8 cellular contexts compared by ENCODE assay signal in the genomic region with DNA sequence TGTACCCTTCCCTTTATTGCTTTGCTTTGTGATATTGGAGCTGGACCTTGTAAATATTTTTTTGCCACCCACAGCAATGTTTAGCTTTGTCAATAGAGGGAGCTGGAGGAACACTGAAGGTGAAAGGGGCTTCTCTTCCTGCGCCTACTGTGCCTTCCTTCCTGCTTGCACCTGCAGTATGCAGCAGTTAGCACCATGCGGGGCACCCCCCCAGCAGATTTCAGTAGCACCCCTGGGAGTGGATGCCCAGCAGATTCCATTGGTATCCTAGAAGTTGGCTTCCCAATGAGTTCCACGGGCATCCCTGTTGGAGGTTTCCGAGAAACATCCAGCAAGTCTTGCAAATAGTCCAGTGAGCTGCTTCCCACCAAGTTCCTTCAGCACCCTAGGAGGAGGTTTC. TPM values are rescaled to one million over a fixed set of nuclear protein-coding genes. Genes with fewer than 3 reads are reported as not detected.
DNase-seq lines count a peak whose midpoint lies in the region; ATAC-seq and TF ChIP-seq lines count a peak whose summit lies in the region.

No MANE protein-coding gene starts in this region.

- POLR2A ChIA-PET in activated CD4-positive, alpha-beta memory T cell treated with anti-CD3 and anti-CD28 coated beads, Interleukin-2, amount 10 ng/mL, durations not matched to agents 7 days and 5 days (lab: Charles Lee), result interaction anchor here (0.6 to 2.0 kb wide), 16 partner anchors 9 to 86 kb away, joined by 3 to 9 read pairs (median 4); a partner anchor contains a TSS

- no peak overlapping the region for H2BK120ac ChIP-seq in trophoblast cell (ENCODE audit: insufficient read depth, low read length, poor library complexity)

- DNase-seq in NCI-H510A treated with DMSO at 0.1 percent for 48 hours (lab: John Stamatoyannopoulos, UW), result peak; percentile 31
- no peak for DNase-seq in NCI-H510A (lab: John Stamatoyannopoulos, UW)
- peak; percentile 77 for DNase-seq in NCI-H460 (ENCODE audit: extremely low read depth, low read depth)
- DNase-seq in activated CD4-positive, alpha-beta memory T cell treated with anti-CD3 and anti-CD28 coated beads, Interleukin-2, amount 10 ng/mL, durations not matched to agents 7 days and 5 days, result peak; percentile 59
- DNase-seq in fibroblast of lung (ENCODE audit: low read depth in 2 of 2), result peak; percentile 43 to 63
- peak; percentile 34 to 77 for DNase-seq in trophoblast cell

- H3K9me3 ChIP-seq in fibroblast of lung (ENCODE audit: control insufficient read depth, insufficient read depth, low read depth, low read length), result no peaks in the 10 kb centered on the region
- H3K9me3 ChIP-seq in trophoblast cell (ENCODE audit: insufficient read depth, low read depth, low read length), result no peaks in the 10 kb centered on the region

- H3K27ac ChIP-seq in fibroblast of lung (ENCODE audit: insufficient read depth, low read length) (no peak overlapping the region), trophoblast cell (ENCODE audit: low read depth, low read length) (no peak overlapping the region)

- no peak overlapping the region for H3K4ac ChIP-seq in trophoblast cell (ENCODE audit: low read depth, low read length)

- H3K27me3 ChIP-seq in fibroblast of lung (ENCODE audit: control insufficient read depth, insufficient read depth, low read length), result no peaks in the 10 kb centered on the region
- H3K27me3 ChIP-seq in trophoblast cell (ENCODE audit: insufficient read depth, low read length), result no peaks in the 10 kb centered on the region

- H2BK12ac ChIP-seq in trophoblast cell (ENCODE audit: low read length), result no peak overlapping the region

- H3K27me3 Mint-ChIP-seq in activated CD4-positive, alpha-beta memory T cell treated with anti-CD3 and anti-CD28 coated beads, Interleukin-2, amount 10 ng/mL, durations not matched to agents 7 days and 5 days, result no peaks in the 10 kb centered on the region

- H3K36me3 ChIP-seq in fibroblast of lung (ENCODE audit: control insufficient read depth, insufficient read depth, low read length) (no peaks in the 10 kb centered on the region), trophoblast cell (ENCODE audit: control insufficient read depth in 1 of 2, insufficient read depth in 2 of 2, low read length in 2 of 2) (no peaks in the 10 kb centered on the region)

- no peaks in the 10 kb centered on the region for H3K79me1 ChIP-seq in trophoblast cell (ENCODE audit: low read length)

- H4K91ac ChIP-seq in trophoblast cell (ENCODE audit: low read depth, low read length), result no peak overlapping the region

- no peak overlapping the region for H3K18ac ChIP-seq in trophoblast cell (ENCODE audit: low read length)

- H3K4me2 ChIP-seq in fibroblast of lung (ENCODE audit: extremely low read depth, insufficient read depth, low read length) (no peak overlapping the region), trophoblast cell (ENCODE audit: low read length) (no peak overlapping the region)

- H3K9ac ChIP-seq in fibroblast of lung (ENCODE audit: insufficient read depth, low read length) (no peak overlapping the region), trophoblast cell (ENCODE audit: low read length) (no peak overlapping the region)

- no peak overlapping the region for H3K23ac ChIP-seq in trophoblast cell (ENCODE audit: low read length)

- H3K4me3 Mint-ChIP-seq in activated CD4-positive, alpha-beta memory T cell treated with anti-CD3 and anti-CD28 coated beads, Interleukin-2, amount 10 ng/mL, durations not matched to agents 7 days and 5 days, result no peak overlapping the region

- no peak overlapping the region for H2AK5ac ChIP-seq in trophoblast cell (ENCODE audit: low read length)

- H3K4me3 ChIP-seq in fibroblast of lung (replicated peaks in 1 of 4; ENCODE audit: control extremely low read depth in 1 of 4, insufficient read depth in 1 of 4, low read depth in 3 of 4, low read length in 4 of 4), result no peak overlapping the region
- H3K4me3 ChIP-seq in trophoblast cell (ENCODE audit: low read depth, low read length), result no peak overlapping the region

- peaks cover 25% of the 10 kb centered on the region for H3K4me1 Mint-ChIP-seq in activated CD4-positive, alpha-beta memory T cell treated with anti-CD3 and anti-CD28 coated beads, Interleukin-2, amount 10 ng/mL, durations not matched to agents 7 days and 5 days

- no peaks in the 10 kb centered on the region for H3K36me3 Mint-ChIP-seq in activated CD4-positive, alpha-beta memory T cell treated with anti-CD3 and anti-CD28 coated beads, Interleukin-2, amount 10 ng/mL, durations not matched to agents 7 days and 5 days (ENCODE audit: low read depth)

- H3K4me1 ChIP-seq in fibroblast of lung (ENCODE audit: control insufficient read depth, extremely low read depth, insufficient read depth, low read length) (peaks cover 7% of the 10 kb centered on the region), trophoblast cell (ENCODE audit: control insufficient read depth in 1 of 2, insufficient read depth in 2 of 2, low read length in 2 of 2) (peaks cover 3 to 7% of the 10 kb centered on the region in 2 experiments)

- no peaks in the 10 kb centered on the region for H4K20me1 ChIP-seq in fibroblast of lung (ENCODE audit: control insufficient read depth, extremely low read depth, insufficient read depth, low read length)

- no CpG with 5 or more reads among the region's 4 CpGs for WGBS in trophoblast cell (ENCODE audit: extremely low coverage, insufficient coverage, insufficient read length)

- H2AFZ ChIP-seq in fibroblast of lung (ENCODE audit: low read length) (no peak overlapping the region), trophoblast cell (ENCODE audit: insufficient read depth, low read length, poor library complexity) (no peak overlapping the region)

- H3K27ac Mint-ChIP-seq in activated CD4-positive, alpha-beta memory T cell treated with anti-CD3 and anti-CD28 coated beads, Interleukin-2, amount 10 ng/mL, durations not matched to agents 7 days and 5 days, result no peak overlapping the region

- H4K8ac ChIP-seq in trophoblast cell (ENCODE audit: low read depth, low read length), result no peak overlapping the region

- no peak overlapping the region for H2BK5ac ChIP-seq in trophoblast cell (ENCODE audit: low read depth, low read length, poor library complexity)

- H3K79me2 ChIP-seq in fibroblast of lung (ENCODE audit: control insufficient read depth, insufficient read depth, low read length) (no peaks in the 10 kb centered on the region), trophoblast cell (ENCODE audit: control insufficient read depth, insufficient read depth, low read length, poor library complexity) (no peaks in the 10 kb centered on the region)

- no peaks in the 10 kb centered on the region for H3K9me3 Mint-ChIP-seq in activated CD4-positive, alpha-beta memory T cell treated with anti-CD3 and anti-CD28 coated beads, Interleukin-2, amount 10 ng/mL, durations not matched to agents 7 days and 5 days

- TF ChIP-seq CTCF in fibroblast of lung (conservative IDR thresholded peaks at IDR 0.05 in 1 of 2, IDR thresholded peaks at IDR 0.05 in 1 of 2; ENCODE audit: low read depth in 1 of 2, low read length in 2 of 2), result peak; percentile 71 to 88

- no peak overlapping the region for H4K12ac ChIP-seq in trophoblast cell (ENCODE audit: low read depth, low read length)

- ATAC-seq in GM19455 (IDR thresholded peaks at IDR 0.05; ENCODE audit: unreplicated experiment) (no peak), HG03521 (IDR thresholded peaks at IDR 0.05; ENCODE audit: unreplicated experiment) (no peak)

- CTCF ChIA-PET in activated CD4-positive, alpha-beta memory T cell treated with anti-CD3 and anti-CD28 coated beads, Interleukin-2, amount 10 ng/mL, durations not matched to agents 7 days and 5 days (lab: Charles Lee), result interaction anchor here (0.6 to 9.3 kb wide), 43 partner anchors 8 to 437 kb away, joined by 3 to 221 read pairs (median 5); a partner anchor contains a TSS

- H3K14ac ChIP-seq in trophoblast cell (ENCODE audit: low read length), result no peak overlapping the region

RNA-seq across cellular contexts. Expression of a gene that starts 25.6 kb away (rescaled TPM):
- total RNA-seq in NCI-H460 (2014; rRNA removed; shearing (Covaris generic)), result 373 and 385 TPM in 2 replicates
- polyA plus RNA-seq in NCI-H460 (2014; cell fraction: nucleus; rRNA removed), result 57.9 and 63.6 TPM in 2 replicates
- total RNA-seq in activated CD4-positive, alpha-beta memory T cell treated with anti-CD3 and anti-CD28 coated beads, Interleukin-2, amount 10 ng/mL, durations not matched to agents 7 days and 5 days, result 100 to 1,000 TPM; 631 to 641 TPM
- total RNA-seq in fibroblast of lung, result 136 and 141 TPM in 2 replicates
- polyA plus RNA-seq in fibroblast of lung, result 599 and 750 TPM in 2 replicates
- polyA plus RNA-seq in fibroblast of lung (2012), result 1,283 and 1,489 TPM in 2 replicates
- polyA minus RNA-seq in fibroblast of lung (ENCODE audit: low replicate concordance), result 47.8 and 52.6 TPM in 2 replicates
- 1,216 and 1,221 TPM in 2 replicates for polyA plus RNA-seq in trophoblast cell (2013)

RNA-seq across cellular contexts. Expression of a gene that starts 58.7 kb away (rescaled TPM):
- 31.3 and 39.7 TPM in 2 replicates for total RNA-seq in NCI-H460 (2014; rRNA removed; shearing (Covaris generic))
- 47.7 and 68.1 TPM in 2 replicates for polyA plus RNA-seq in NCI-H460 (2014; cell fraction: nucleus; rRNA removed)
- total RNA-seq in activated CD4-positive, alpha-beta memory T cell treated with anti-CD3 and anti-CD28 coated beads, Interleukin-2, amount 10 ng/mL, durations not matched to agents 7 days and 5 days, result 10 to 100 TPM; 26.3 to 28.6 TPM
- 4.6 and 6.4 TPM in 2 replicates for total RNA-seq in fibroblast of lung
- 15.8 and 18.7 TPM in 2 replicates for polyA plus RNA-seq in fibroblast of lung
- polyA plus RNA-seq in fibroblast of lung (2012), result 9.9 and 10.7 TPM in 2 replicates
- polyA minus RNA-seq in fibroblast of lung (ENCODE audit: low replicate concordance), result 2.0 and 3.1 TPM in 2 replicates
- polyA plus RNA-seq in trophoblast cell (2013), result 5.0 and 5.5 TPM in 2 replicates
